In genomic region chr19:45340899-45341453, GRCh38 we compare ENCODE assay signal across 10 cellular contexts. TPM values are rescaled to one million over a fixed set of nuclear protein-coding genes. Genes with fewer than 3 reads are reported as not detected.
DNase-seq lines count a peak whose midpoint lies in the region; FAIRE-seq and TF ChIP-seq lines count a peak whose summit lies in the region.
"Had no signal": no experiment of that assay in that cellular context is flagged by ENCODE, and none has a peak within 500 bp of the region (broad histone marks: within the 10 kb centered on the region; RNA-seq: fewer than 3 reads in every experiment).

No MANE protein-coding gene starts in this region.

- H2BK5ac ChIP-seq in H9 (ENCODE audit: insufficient read length, low read length) (no peak overlapping the region), trophoblast cell (ENCODE audit: low read depth, low read length, poor library complexity) (no peak overlapping the region)

- WGBS in H9 (ENCODE audit: extremely low coverage, insufficient read length, low lambda C conversion rate): no CpG with 5 or more reads among the region's 25 CpGs
- no CpG with 5 or more reads among the region's 25 CpGs for WGBS in trophoblast cell (ENCODE audit: extremely low coverage, insufficient coverage, insufficient read length)
- 4 to 14% (median 12%) methylated on average over 18 to 25 of the region's 25 CpGs for WGBS in small intestine, 3 donors

- H4K91ac ChIP-seq in H9 (ENCODE audit: insufficient read length, low read depth, low read length) (no peak overlapping the region), trophoblast cell (ENCODE audit: low read depth, low read length) (no peak overlapping the region)

- H4K8ac ChIP-seq in H9 (replicated peaks; ENCODE audit: insufficient read length, low read depth, low read length) (no peak overlapping the region), trophoblast cell (ENCODE audit: low read depth, low read length) (no peak overlapping the region)

- H3K79me2 ChIP-seq in H9 (ENCODE audit: insufficient read depth, low read length) (no peaks in the 10 kb centered on the region), trophoblast cell (ENCODE audit: control insufficient read depth, insufficient read depth, low read length, poor library complexity) (no peaks in the 10 kb centered on the region)

- peaks cover 2% of the 10 kb centered on the region for H4K20me1 ChIP-seq in H9 (ENCODE audit: control insufficient read depth, insufficient read depth, insufficient read length)

- peaks cover 3 to 15% of the 10 kb centered on the region in 2 experiments; a peak in 3 of 4 replicates for H3K4me1 Mint-ChIP-seq in H9

- H2AK5ac ChIP-seq in H9 (ENCODE audit: insufficient read length, low read length) (no peak overlapping the region), trophoblast cell (ENCODE audit: low read length) (no peak overlapping the region)

- H3K27ac Mint-ChIP-seq in H9: no peak overlapping the region

- H2BK12ac ChIP-seq in H9 (ENCODE audit: insufficient read length, low read depth, low read length): no peak overlapping the region
- H2BK12ac ChIP-seq in trophoblast cell (ENCODE audit: low read length): no peak overlapping the region

- no peak overlapping the region for H3T11ph ChIP-seq in H9 (ENCODE audit: low read length)

- TF ChIP-seq CTCF in H9 (conservative IDR thresholded peaks at IDR 0.05): no peak
- no peak for TF ChIP-seq CTCF in Peyer's patch (IDR thresholded peaks at IDR 0.05)

- H3K23ac ChIP-seq in H9 (ENCODE audit: insufficient read length, low read depth, low read length) (no peak overlapping the region), trophoblast cell (ENCODE audit: low read length) (no peak overlapping the region)

- H3K4me2 ChIP-seq in H9 (ENCODE audit: insufficient read depth, insufficient read length, low read length) (peak overlapping the region; percentile 42), trophoblast cell (ENCODE audit: low read length) (peak overlapping the region; percentile 61)

- H3K4me1 ChIP-seq in H9 (ENCODE audit: insufficient read depth, low read length): 0 out of 2 replicates have a peak, but pooled peaks cover 2% of the 10 kb centered on the region
- H3K4me1 ChIP-seq in Peyer's patch: peaks cover 0 to 9% (median 4%) of the 10 kb centered on the region in 4 donors
- peaks cover 0 to 8% of the 10 kb centered on the region in 2 experiments for H3K4me1 ChIP-seq in trophoblast cell (ENCODE audit: control insufficient read depth in 1 of 2, insufficient read depth in 2 of 2, low read length in 2 of 2)
- H3K4me1 ChIP-seq in small intestine (ENCODE audit: control insufficient read depth in 2 of 2, insufficient read depth in 1 of 2, low read depth in 1 of 2, low read length in 1 of 2): no peaks in the 10 kb centered on the region

- H3K56ac ChIP-seq in H9 (ENCODE audit: insufficient read length, low read depth, low read length): no peak overlapping the region

- H2AFZ ChIP-seq in H9 (ENCODE audit: low read length): no peak overlapping the region
- H2AFZ ChIP-seq in trophoblast cell (ENCODE audit: insufficient read depth, low read length, poor library complexity): peak overlapping the region; percentile 79

- H2BK120ac ChIP-seq in H9 (ENCODE audit: low read depth, low read length, poor library complexity, severe bottlenecking) (no peak overlapping the region), trophoblast cell (ENCODE audit: insufficient read depth, low read length, poor library complexity) (no peak overlapping the region)

- H3K27me3 Mint-ChIP-seq in H9 (ENCODE audit: low read depth): peaks cover 28% of the 10 kb centered on the region

- H3K27me3 ChIP-seq in H9 (ENCODE audit: insufficient read depth, low read length): peaks cover 4% of the 10 kb centered on the region
- H3K27me3 ChIP-seq in Peyer's patch: peaks cover 3 to 7% of the 10 kb centered on the region in 2 donors
- H3K27me3 ChIP-seq in trophoblast cell (ENCODE audit: insufficient read depth, low read length): peaks cover 8% of the 10 kb centered on the region
- H3K27me3 ChIP-seq in small intestine (ENCODE audit: control insufficient read depth in 2 of 2, insufficient read depth in 2 of 2, low read length in 2 of 2): peaks cover 4 to 8% of the 10 kb centered on the region in 2 donors

- no peaks in the 10 kb centered on the region; a peak in 2 of 5 replicates for H3K9me3 Mint-ChIP-seq in H9

- H3K9ac ChIP-seq in H9 (ENCODE audit: extremely low read depth, insufficient read length, low read length) (no peak overlapping the region), trophoblast cell (ENCODE audit: low read length) (no peak overlapping the region)

- H3K9me3 ChIP-seq in H9 (ENCODE audit: control insufficient read depth, low read depth, low read length) (no peaks in the 10 kb centered on the region), Peyer's patch (no peaks in the 10 kb centered on the region), trophoblast cell (ENCODE audit: insufficient read depth, low read depth, low read length) (peaks cover 5% of the 10 kb centered on the region), small intestine (ENCODE audit: control insufficient read depth, low read depth) (no peaks in the 10 kb centered on the region)
- H3K9me3 ChIP-seq: adrenal gland, MG63 had no signal

- DNase-seq in H9 (peak; percentile 51), Peyer's patch (no peak), fibroblast of peridontal ligament (ENCODE audit: extremely low read depth) (peak; percentile 18), trophoblast cell (no peak), small intestine (no peak), NCI-H1694 treated with DMSO at 0.1 percent for 48 hours (lab: John Stamatoyannopoulos, UW) (no peak)
- DNase-seq in stimulated activated CD4-positive, alpha-beta T cell treated with anti-CD3 and anti-CD28 coated beads, Interleukin-12 subunit alpha, Interleukin-12 subunit beta, amount 100 ng/mL, for 4 hours: no peak
- DNase-seq: adrenal gland, MG63 had no signal

- H3K36me3 Mint-ChIP-seq in H9 (ENCODE audit: insufficient read depth in 1 of 3, low read depth in 3 of 3): no peaks in the 10 kb centered on the region

- no peak overlapping the region for H3K27ac ChIP-seq in H9 (ENCODE audit: insufficient read length, low read depth, low read length)
- no peak overlapping the region for H3K27ac ChIP-seq in Peyer's patch
- H3K27ac ChIP-seq in trophoblast cell (ENCODE audit: low read depth, low read length): no peak overlapping the region
- no peak overlapping the region for H3K27ac ChIP-seq in small intestine (ENCODE audit: low read depth in 1 of 2, low read length in 1 of 2)
- H3K27ac ChIP-seq: adrenal gland had no signal

- no peak overlapping the region for H4K5ac ChIP-seq in H9 (ENCODE audit: insufficient read length, low read depth, low read length)

- H3K14ac ChIP-seq in H9 (ENCODE audit: insufficient read depth, low read length) (no peak overlapping the region; the same call in 1 of the 2 replicates), trophoblast cell (ENCODE audit: low read length) (peak overlapping the region; percentile 26)

- no peak overlapping the region for H4K12ac ChIP-seq in trophoblast cell (ENCODE audit: low read depth, low read length)

- no peak overlapping the region for H2BK20ac ChIP-seq in H9 (ENCODE audit: low read depth, low read length, poor library complexity, severe bottlenecking)

- TF ChIP-seq POLR2A in Peyer's patch (IDR thresholded peaks at IDR 0.05): no peak

- H3K4me3 ChIP-seq in Peyer's patch (peak overlapping the region in 3 of 4 donors; percentile 26 to 43 (median 40)), trophoblast cell (ENCODE audit: low read depth, low read length) (peak overlapping the region; percentile 53), small intestine (ENCODE audit: low read depth in 1 of 2, low read length in 2 of 2) (peak overlapping the region in 1 of 2 donors; percentile 27)
- H3K4me3 ChIP-seq: lung, MG63 had no signal

- H3K36me3 ChIP-seq in Peyer's patch (no peaks in the 10 kb centered on the region), trophoblast cell (ENCODE audit: control insufficient read depth in 1 of 2, insufficient read depth in 2 of 2, low read length in 2 of 2) (no peaks in the 10 kb centered on the region), small intestine (ENCODE audit: control insufficient read depth in 2 of 2, insufficient read depth in 2 of 2, low read length in 2 of 2) (no peaks in the 10 kb centered on the region)
- H3K36me3 ChIP-seq: adrenal gland, MG63 had no signal

- peaks cover 12% of the 10 kb centered on the region for H3K23me2 ChIP-seq in H9 (ENCODE audit: insufficient read length, low read depth, low read length, poor library complexity, severe bottlenecking)

- H2BK15ac ChIP-seq in H9 (ENCODE audit: low read depth, low read length): no peak overlapping the region

- H3K4ac ChIP-seq in H9 (ENCODE audit: low read depth, low read length) (no peak overlapping the region), trophoblast cell (ENCODE audit: low read depth, low read length) (no peak overlapping the region)

- H3K18ac ChIP-seq in H9 (ENCODE audit: insufficient read length, low read depth, low read length): no peak overlapping the region
- H3K18ac ChIP-seq in trophoblast cell (ENCODE audit: low read length): no peak overlapping the region

- H3K4me3 Mint-ChIP-seq in H9: no peak overlapping the region

- no peak for FAIRE-seq in small intestine (lab: Jason Lieb, UNC)

- H3K79me1 ChIP-seq in H9 (ENCODE audit: insufficient read depth, low read depth, low read length, poor library complexity, severe bottlenecking): no peaks in the 10 kb centered on the region
- no peaks in the 10 kb centered on the region for H3K79me1 ChIP-seq in trophoblast cell (ENCODE audit: low read length)

RNA-seq across cellular contexts. Expression of gene KLC3, which starts 0.4 kb away (rescaled TPM):
- total RNA-seq in H9 (2021) (3.8 and 4.8 TPM in 2 replicates), Peyer's patch (not detected)
- 1.7 and 1.9 TPM in 2 replicates for polyA plus RNA-seq in trophoblast cell (2013)
- polyA plus RNA-seq in small intestine: not detected

RNA-seq across cellular contexts. Expression of gene CKM, which starts 18.3 kb away (rescaled TPM):
- total RNA-seq in H9 (2021) (0.13 TPM in 1 of 2 replicates, not detected in the other), Peyer's patch (not detected)
- polyA plus RNA-seq in trophoblast cell (2013): 0.03 TPM in 1 of 2 replicates, not detected in the other
- polyA plus RNA-seq in small intestine: 10 to 100 TPM in 2 of 3 donors, under 1 TPM in 1; 0.09 to 30.5 (median 19.7) TPM

RNA-seq across cellular contexts. Expression of gene ERCC2, which starts 29.4 kb away (rescaled TPM):
- 94.4 and 98.7 TPM in 2 replicates for total RNA-seq in H9 (2021)
- 10 to 100 TPM; 12.3 to 23.9 (median 14.3) TPM for total RNA-seq in Peyer's patch
- polyA plus RNA-seq in trophoblast cell (2013): 28.2 and 30.2 TPM in 2 replicates
- 10 to 100 TPM in 1 of 3 donors, 1 to 10 TPM in 2; 3.4 to 10.6 (median 5.1) TPM for polyA plus RNA-seq in small intestine

Comparison
In these comparisons a context has a peak if more than half of its experiments do, and no peak if none do; other contexts are left out.
1. DNase-seq: peak in H9 (single experiment) and fibroblast of peridontal ligament (single experiment); none in Peyer's patch (0 of 3), trophoblast cell (0 of 2), small intestine (single experiment), NCI-H1694 treated with DMSO at 0.1 percent for 48 hours (single experiment) and stimulated activated CD4-positive, alpha-beta T cell treated with anti-CD3 and anti-CD28 coated beads, Interleukin-12 subunit alpha, Interleukin-12 subunit beta, amount 100 ng/mL, for 4 hours (single experiment).